Comparison of ENCODE assay signal across 34 cellular contexts in genomic region chr17:3025421-3026124, GRCh38. TPM values are rescaled to one million over a fixed set of nuclear protein-coding genes. Genes with fewer than 3 reads are reported as not detected.
A peak's percentile ranks its signal among the peaks of the same experiment; 100 is the strongest.
DNase-seq lines count a peak whose midpoint lies in the region; ATAC-seq and TF ChIP-seq lines count a peak whose summit lies in the region.
"Had no signal": no experiment of that assay in that cellular context is flagged by ENCODE, and none has a peak within 500 bp of the region (broad histone marks: within the 10 kb centered on the region; RNA-seq: fewer than 3 reads in every experiment).

No MANE protein-coding gene starts in this region.

- peaks cover 63% of the 10 kb centered on the region for H3K36me3 Mint-ChIP-seq in endodermal cell (ENCODE audit: low read depth)
- H3K36me3 Mint-ChIP-seq in natural killer cell treated with Interleukin-12 subunit alpha and Interleukin-12 subunit beta and Interleukin-15 and Interleukin-18, amount 100 ng/mL, for 72 hours: peaks cover 30% of the 10 kb centered on the region
- peaks cover 58% of the 10 kb centered on the region for H3K36me3 Mint-ChIP-seq in activated T-helper 17 cell treated with anti-CD3 and anti-CD28 coated beads, Interleukin-2, amount 50 U/mL, for 72 hours (ENCODE audit: low read depth)
- peaks cover 32 to 33% of the 10 kb centered on the region in 2 donors for H3K36me3 Mint-ChIP-seq in activated naive CD4-positive, alpha-beta T cell treated with anti-CD3 and anti-CD28 coated beads, Interleukin-2, amount 50 U/mL, for 72 hours

- H3K36me3 ChIP-seq in endodermal cell (ENCODE audit: control insufficient read depth, insufficient read depth, low read length) (peaks cover 24% of the 10 kb centered on the region), aorta (ENCODE audit: control insufficient read depth in 1 of 2, insufficient read depth in 2 of 2, low read length in 1 of 2) (peaks cover 0 to 1% of the 10 kb centered on the region in 2 donors)
- H3K36me3 ChIP-seq: brain microvascular endothelial cell, gastrocnemius medialis, HAP-1 had no signal

- no peak overlapping the region for H3K9ac ChIP-seq in endodermal cell (ENCODE audit: extremely low read depth, low read length, poor library complexity, severe bottlenecking)

- H3K27me3 Mint-ChIP-seq in endodermal cell (ENCODE audit: insufficient read depth): no peaks in the 10 kb centered on the region
- H3K27me3 Mint-ChIP-seq in natural killer cell treated with Interleukin-12 subunit alpha and Interleukin-12 subunit beta and Interleukin-15 and Interleukin-18, amount 100 ng/mL, for 72 hours: no peaks in the 10 kb centered on the region
- H3K27me3 Mint-ChIP-seq in activated T-helper 17 cell treated with anti-CD3 and anti-CD28 coated beads, Interleukin-2, amount 50 U/mL, for 72 hours: no peaks in the 10 kb centered on the region
- H3K27me3 Mint-ChIP-seq: CD4-positive, alpha-beta T cell; memory B cell had no signal

- ATAC-seq in Right ventricle myocardium superior (ENCODE audit: poor library complexity) (no peak), aorta (ENCODE audit: low FRiP score) (no peak), HG03460 (IDR thresholded peaks at IDR 0.05; ENCODE audit: unreplicated experiment) (no peak)
- no peak for ATAC-seq in natural killer cell treated with Interleukin-12 subunit alpha and Interleukin-12 subunit beta and Interleukin-15 and Interleukin-18, amount 100 ng/mL, for 72 hours
- ATAC-seq in activated T-helper 17 cell treated with anti-CD3 and anti-CD28 coated beads, Interleukin-2, amount 50 U/mL, for 72 hours (replicated peaks): no peak
- ATAC-seq in activated naive CD4-positive, alpha-beta T cell treated with anti-CD3 and anti-CD28 coated beads, Interleukin-2, amount 50 U/mL, for 72 hours: no peak
- ATAC-seq: activated T-cell treated with anti-CD3 and anti-CD28 coated beads, Interleukin-2, amount 50 U/mL, for 4 hours; gastrocnemius medialis; Panc1; pancreas; stimulated activated naive CD8-positive, alpha-beta T cell treated with anti-CD3 and anti-CD28 coated beads, Interleukin-15, Interleukin-2, amounts not matched to agents 100 U/mL and 50 U/mL, for 24 hours had no signal

- peaks cover 37% of the 10 kb centered on the region for H3K9me3 Mint-ChIP-seq in endodermal cell
- peaks cover 9% of the 10 kb centered on the region for H3K9me3 Mint-ChIP-seq in natural killer cell treated with Interleukin-12 subunit alpha and Interleukin-12 subunit beta and Interleukin-15 and Interleukin-18, amount 100 ng/mL, for 72 hours
- peaks cover 4% of the 10 kb centered on the region for H3K9me3 Mint-ChIP-seq in activated T-helper 17 cell treated with anti-CD3 and anti-CD28 coated beads, Interleukin-2, amount 50 U/mL, for 72 hours
- H3K9me3 Mint-ChIP-seq in activated naive CD4-positive, alpha-beta T cell treated with anti-CD3 and anti-CD28 coated beads, Interleukin-2, amount 50 U/mL, for 72 hours: peaks cover 13 to 25% of the 10 kb centered on the region in 2 donors
- H3K9me3 Mint-ChIP-seq: CD4-positive, alpha-beta T cell had no signal

- no peak overlapping the region for H3K4me3 Mint-ChIP-seq in endodermal cell
- H3K4me3 Mint-ChIP-seq in natural killer cell treated with Interleukin-12 subunit alpha and Interleukin-12 subunit beta and Interleukin-15 and Interleukin-18, amount 100 ng/mL, for 72 hours: no peak overlapping the region
- H3K4me3 Mint-ChIP-seq in activated T-helper 17 cell treated with anti-CD3 and anti-CD28 coated beads, Interleukin-2, amount 50 U/mL, for 72 hours: no peak overlapping the region
- H3K4me3 Mint-ChIP-seq: activated T-cell treated with anti-CD3 and anti-CD28 coated beads, Interleukin-2, amount 50 U/mL, for 4 hours; CD4-positive, alpha-beta T cell; memory B cell; neural crest cell; T-helper 2 cell treated with Interferon-gamma antibody and Interleukin-4, amounts not matched to agents 5 μg/mL and 100 μg/mL, for 36 hours had no signal

- intact Hi-C loops in cardiac septum (cut with DNase I): no loop called here
- intact Hi-C loops in Right ventricle myocardium superior (cut with DNase I): no loop called here
- intact Hi-C loops in aorta (cut with DNase I): no loop called here

- 97 to 98% methylated on average over 7 to 17 of the region's 17 CpGs for WGBS in endodermal cell (ENCODE audit: insufficient coverage in 1 of 2, insufficient read length in 1 of 2), 2 experiments
- 91 to 97% methylated on average over 17 of the region's 17 CpGs for WGBS in aorta, 2 donors

- H3K27me3 ChIP-seq in endodermal cell (ENCODE audit: control insufficient read depth, insufficient read depth, low read length, poor library complexity, severe bottlenecking) (no peaks in the 10 kb centered on the region), aorta (ENCODE audit: control insufficient read depth in 1 of 2, insufficient read depth in 2 of 2, low read length in 1 of 2) (no peaks in the 10 kb centered on the region)
- H3K27me3 ChIP-seq: brain microvascular endothelial cell, gastrocnemius medialis, pancreas, testis had no signal

- H3K9me3 ChIP-seq in endodermal cell (ENCODE audit: control insufficient read depth, low read length): peaks cover 38% of the 10 kb centered on the region
- no peaks in the 10 kb centered on the region for H3K9me3 ChIP-seq in aorta (ENCODE audit: control insufficient read depth, low read length)
- H3K9me3 ChIP-seq: HAP-1, pancreas, testis had no signal

- H3K27ac ChIP-seq in endodermal cell (ENCODE audit: low read depth, low read length) (peak overlapping the region; percentile 77), aorta (ENCODE audit: low read depth in 1 of 2, low read length in 2 of 2) (no peak overlapping the region)
- H3K27ac ChIP-seq: brain microvascular endothelial cell, gastrocnemius medialis, pancreas, testis had no signal

- H3K27ac Mint-ChIP-seq in endodermal cell: no peak overlapping the region
- H3K27ac Mint-ChIP-seq in natural killer cell treated with Interleukin-12 subunit alpha and Interleukin-12 subunit beta and Interleukin-15 and Interleukin-18, amount 100 ng/mL, for 72 hours: no peak overlapping the region
- no peak overlapping the region for H3K27ac Mint-ChIP-seq in activated T-helper 17 cell treated with anti-CD3 and anti-CD28 coated beads, Interleukin-2, amount 50 U/mL, for 72 hours
- H3K27ac Mint-ChIP-seq in activated naive CD4-positive, alpha-beta T cell treated with anti-CD3 and anti-CD28 coated beads, Interleukin-2, amount 50 U/mL, for 72 hours: no peak overlapping the region
- H3K27ac Mint-ChIP-seq: CD4-positive, alpha-beta T cell; memory B cell; T-helper 2 cell treated with Interferon-gamma antibody and Interleukin-4, amounts not matched to agents 5 μg/mL and 100 μg/mL, for 36 hours had no signal

- H3K4me1 ChIP-seq in endodermal cell (ENCODE audit: control insufficient read depth, insufficient read depth, low read length) (no peaks in the 10 kb centered on the region), aorta (ENCODE audit: control insufficient read depth in 1 of 2, insufficient read depth in 2 of 2, low read length in 2 of 2) (no peaks in the 10 kb centered on the region)
- H3K4me1 ChIP-seq: HAP-1, pancreas, testis had no signal

- DNase-seq in cardiac septum (ENCODE audit: low spot score): peak; percentile 31
- no peak for DNase-seq in Right ventricle myocardium superior
- peak; percentile 52 for DNase-seq in endodermal cell
- DNase-seq in natural killer cell treated with Interleukin-12 subunit alpha and Interleukin-12 subunit beta and Interleukin-15 and Interleukin-18, amount 100 ng/mL, for 72 hours (ENCODE audit: low spot score): peak; percentile 52
- peak; percentile 21 to 53 for DNase-seq in aorta
- DNase-seq in activated naive CD4-positive, alpha-beta T cell treated with anti-CD3 and anti-CD28 coated beads, Interleukin-2, amount 50 U/mL, for 72 hours (ENCODE audit: low spot score in 2 of 2): no peak
- DNase-seq: activated CD4-positive, alpha-beta T cell treated with anti-CD3 and anti-CD28 coated beads for 4 hours; activated naive CD4-positive, alpha-beta T cell treated with anti-CD3 and anti-CD28 coated beads, Interleukin-2, amount 50 U/mL, for 16 hours; activated T-cell treated with anti-CD3 and anti-CD28 coated beads, Interleukin-2, amount 50 U/mL, for 4 hours; amniotic stem cell; brain microvascular endothelial cell; CD4-positive, alpha-beta T cell; gastrocnemius medialis; NCI-H146; NCI-H2107; NCI-H345; NCI-H69; SIG-M5; stimulated activated CD4-positive, alpha-beta T cell treated with anti-CD3 and anti-CD28 coated beads, Interleukin-1b, Interleukin-23, amount 100 ng/mL, for 48 hours; stimulated activated naive CD8-positive, alpha-beta T cell treated with anti-CD3 and anti-CD28 coated beads, Interleukin-15, Interleukin-2, amounts not matched to agents 100 U/mL and 50 U/mL, for 24 hours; testis had no signal

- H3K4me1 Mint-ChIP-seq in endodermal cell: no peaks in the 10 kb centered on the region
- H3K4me1 Mint-ChIP-seq in natural killer cell treated with Interleukin-12 subunit alpha and Interleukin-12 subunit beta and Interleukin-15 and Interleukin-18, amount 100 ng/mL, for 72 hours (ENCODE audit: low read depth in 2 of 2): peaks cover 15 to 20% of the 10 kb centered on the region in 2 donors
- no peaks in the 10 kb centered on the region for H3K4me1 Mint-ChIP-seq in activated T-helper 17 cell treated with anti-CD3 and anti-CD28 coated beads, Interleukin-2, amount 50 U/mL, for 72 hours
- H3K4me1 Mint-ChIP-seq: neural crest cell had no signal

- H3K4me3 ChIP-seq in endodermal cell (ENCODE audit: low read length): no peak overlapping the region
- H3K4me3 ChIP-seq in aorta (ENCODE audit: low read length in 2 of 2): no peak overlapping the region
- H3K4me3 ChIP-seq: gastrocnemius medialis, HAP-1, pancreas, smooth muscle cell, testis had no signal

- TF ChIP-seq CTCF in endodermal cell (conservative IDR thresholded peaks at IDR 0.05): no peak

RNA-seq across cellular contexts. Expression of gene OR1D5, which starts 37.8 kb away (rescaled TPM):
- total RNA-seq in cardiac septum: not detected
- not detected for total RNA-seq in Right ventricle myocardium superior
- total RNA-seq in endodermal cell: not detected
- polyA plus RNA-seq in endodermal cell (2013, experiment 1 of 2): not detected
- not detected for polyA plus RNA-seq in endodermal cell (2013, experiment 2 of 2)
- total RNA-seq in natural killer cell treated with Interleukin-12 subunit alpha and Interleukin-12 subunit beta and Interleukin-15 and Interleukin-18, amount 100 ng/mL, for 72 hours: not detected
- total RNA-seq in aorta: not detected
- polyA plus RNA-seq in aorta: not detected
- not detected for total RNA-seq in activated T-helper 17 cell treated with anti-CD3 and anti-CD28 coated beads, Interleukin-2, amount 50 U/mL, for 72 hours
- not detected for total RNA-seq in activated naive CD4-positive, alpha-beta T cell treated with anti-CD3 and anti-CD28 coated beads, Interleukin-2, amount 50 U/mL, for 72 hours
- total RNA-seq: activated T-cell treated with anti-CD3 and anti-CD28 coated beads, Interleukin-2, amount 50 U/mL, for 4 hours; CD4-positive, alpha-beta T cell; cerebellum; Daoy; endothelial cell of umbilical vein; fibroblast of lung; gastrocnemius medialis; neural crest cell; pancreas; smooth muscle cell; testis had no signal
- polyA plus RNA-seq: endothelial cell of umbilical vein, fibroblast of lung, pancreas, smooth muscle cell had no signal

Comparison
In these comparisons a context has a peak if more than half of its experiments do, and no peak if none do; other contexts are left out.
1. DNase-seq: peak in cardiac septum (single experiment), endodermal cell (single experiment), natural killer cell treated with Interleukin-12 subunit alpha and Interleukin-12 subunit beta and Interleukin-15 and Interleukin-18, amount 100 ng/mL, for 72 hours (single experiment) and aorta (2 of 2); none in Right ventricle myocardium superior (single experiment) and activated naive CD4-positive, alpha-beta T cell treated with anti-CD3 and anti-CD28 coated beads, Interleukin-2, amount 50 U/mL, for 72 hours (0 of 2).